Comparison of ENCODE assay signal across 10 cellular contexts in genomic region chr6:3364391-3364790, GRCh38.
"Had no signal": no experiment of that assay in that cellular context is flagged by ENCODE, and none has a peak within 500 bp of the region (broad histone marks: within the 10 kb centered on the region; RNA-seq: fewer than 3 reads in every experiment).

No MANE protein-coding gene starts in this region.

- H3K4me1 ChIP-seq: testis had no signal

- H3K27ac ChIP-seq: esophagus muscularis mucosa, ovary, testis had no signal

- H3K36me3 ChIP-seq: esophagus muscularis mucosa, ovary had no signal

- H3K9me3 ChIP-seq: esophagus muscularis mucosa, ovary, testis had no signal

- H3K4me3 ChIP-seq: esophagus muscularis mucosa, ovary, testis had no signal

- H3K27me3 ChIP-seq: esophagus muscularis mucosa, ovary, testis had no signal

- DNase-seq: activated CD4-positive, alpha-beta T cell treated with anti-CD3 and anti-CD28 coated beads, Interleukin-2, amount 10 ng/mL, durations not matched to agents 7 days and 5 days; activated CD4-positive, CD25-positive, alpha-beta regulatory T cell; activated naive CD4-positive, alpha-beta T cell treated with anti-CD3 and anti-CD28 coated beads, Interleukin-2, amount 10 ng/mL, durations not matched to agents 7 days and 5 days; left colon; mesenchymal stem cell; ovary; stimulated activated CD4-positive, alpha-beta T cell treated with anti-CD3 and anti-CD28 coated beads, Interleukin-4, amount 100 ng/mL, for 1 hour; stimulated activated CD8-positive, alpha-beta memory T cell treated with anti-CD3 and anti-CD28 coated beads, Interleukin-4, amount 100 ng/mL, for 48 hours; testis had no signal
